In genomic region chr17:76383645-76384221, GRCh38 we compare ENCODE assay signal across 8 cellular contexts. TPM values are rescaled to one million over a fixed set of nuclear protein-coding genes. Genes with fewer than 3 reads are reported as not detected.
DNase-seq lines count a peak whose midpoint lies in the region; ATAC-seq and TF ChIP-seq lines count a peak whose summit lies in the region.

No MANE protein-coding gene starts in this region.

- peak overlapping the region; percentile 97 for H3K27ac ChIP-seq in osteoblast (ENCODE audit: low read depth, low read length)

- H3K27me3 ChIP-seq in osteoblast (ENCODE audit: insufficient read depth, low read length): no peaks in the 10 kb centered on the region

- no peaks in the 10 kb centered on the region for H3K27me3 Mint-ChIP-seq in activated T-cell treated with anti-CD3 and anti-CD28 coated beads, Interleukin-2, amount 50 U/mL, for 4 hours (ENCODE audit: low read depth)

- H3K9me3 Mint-ChIP-seq in activated T-cell treated with anti-CD3 and anti-CD28 coated beads, Interleukin-2, amount 50 U/mL, for 4 hours: no peaks in the 10 kb centered on the region

- H3K79me2 ChIP-seq in osteoblast (ENCODE audit: insufficient read depth, low read length): peaks cover 36% of the 10 kb centered on the region

- H3K4me3 Mint-ChIP-seq in activated T-cell treated with anti-CD3 and anti-CD28 coated beads, Interleukin-2, amount 50 U/mL, for 4 hours: peak overlapping the region; percentile 86

- peak overlapping the region; percentile 41 for H2AFZ ChIP-seq in osteoblast (ENCODE audit: low read length)

- peak; percentile 20 for TF ChIP-seq CTCF in fibroblast of villous mesenchyme (IDR thresholded peaks at IDR 0.05; ENCODE audit: insufficient read depth, low read depth, low read length)
- peak; percentile 12 for TF ChIP-seq CTCF in osteoblast (IDR thresholded peaks at IDR 0.05; ENCODE audit: extremely low read depth, low read depth, low read length)

- peaks cover 24% of the 10 kb centered on the region for H4K20me1 ChIP-seq in osteoblast (ENCODE audit: insufficient read depth, low read length)

- H3K9me3 ChIP-seq in osteoblast (ENCODE audit: low read depth, low read length): no peaks in the 10 kb centered on the region

- H3K4me3 ChIP-seq in fibroblast of villous mesenchyme (ENCODE audit: low read depth, low read length): peak overlapping the region; percentile 71
- peak overlapping the region; percentile 90 for H3K4me3 ChIP-seq in osteoblast (ENCODE audit: insufficient read depth, low read length)

- peaks cover 13% of the 10 kb centered on the region for H3K4me1 Mint-ChIP-seq in activated T-cell treated with anti-CD3 and anti-CD28 coated beads, Interleukin-2, amount 50 U/mL, for 4 hours (ENCODE audit: low read depth)

- peaks cover 35% of the 10 kb centered on the region for H3K4me1 ChIP-seq in osteoblast (ENCODE audit: insufficient read depth, low read length)

- H3K36me3 Mint-ChIP-seq in activated T-cell treated with anti-CD3 and anti-CD28 coated beads, Interleukin-2, amount 50 U/mL, for 4 hours (ENCODE audit: insufficient read depth): no peaks in the 10 kb centered on the region

- H3K4me2 ChIP-seq in osteoblast (ENCODE audit: insufficient read depth, low read length): peak overlapping the region; percentile 88

- peak; percentile 30 for ATAC-seq in GM21526 (IDR thresholded peaks at IDR 0.05; ENCODE audit: low FRiP score, unreplicated experiment)
- ATAC-seq in activated T-cell treated with anti-CD3 and anti-CD28 coated beads, Interleukin-2, amount 50 U/mL, for 4 hours: peak; percentile 41 to 44

- peak; percentile 40 for DNase-seq in COLO829 (ENCODE audit: low spot score)
- peak; percentile 73 for DNase-seq in NAMALWA (ENCODE audit: low spot score)
- DNase-seq in activated T-cell treated with anti-CD3 and anti-CD28 coated beads, Interleukin-2, amount 50 U/mL, for 4 hours: peak; percentile 35
- DNase-seq in fibroblast of villous mesenchyme (ENCODE audit: low read depth): peak; percentile 69
- DNase-seq in osteoblast (ENCODE audit: insufficient read length, low spot score, missing footprints): peak; percentile 95
- no peak for DNase-seq in NCI-H2029 (lab: John Stamatoyannopoulos, UW)
- no peak for DNase-seq in NCI-H1105 (lab: John Stamatoyannopoulos, UW)

- peaks cover 21% of the 10 kb centered on the region for H3K36me3 ChIP-seq in osteoblast (ENCODE audit: insufficient read depth, low read length)

RNA-seq across cellular contexts. Expression of gene SPHK1, which starts 0.7 kb away (rescaled TPM):
- 10 to 100 TPM; 16.9 to 22.2 (median 17.4) TPM for total RNA-seq in activated T-cell treated with anti-CD3 and anti-CD28 coated beads, Interleukin-2, amount 50 U/mL, for 4 hours
- total RNA-seq in fibroblast of villous mesenchyme (47.5 and 121 TPM in 2 replicates), osteoblast (112 and 142 TPM in 2 replicates)

RNA-seq across cellular contexts. Expression of gene PRPSAP1, which starts 30.0 kb away (rescaled TPM):
- total RNA-seq in activated T-cell treated with anti-CD3 and anti-CD28 coated beads, Interleukin-2, amount 50 U/mL, for 4 hours: 10 to 100 TPM; 28.1 to 32.3 (median 31.8) TPM
- total RNA-seq in fibroblast of villous mesenchyme (48.8 and 55.1 TPM in 2 replicates), osteoblast (79.6 and 82.2 TPM in 2 replicates)

Comparison
In these comparisons a context has a peak if more than half of its experiments do, and no peak if none do; other contexts are left out.
1. DNase-seq: peak in COLO829 (single experiment), NAMALWA (single experiment), activated T-cell treated with anti-CD3 and anti-CD28 coated beads, Interleukin-2, amount 50 U/mL, for 4 hours (single experiment), fibroblast of villous mesenchyme (single experiment) and osteoblast (single experiment); none in NCI-H2029 (single experiment) and NCI-H1105 (single experiment).